1 cellular context compared by ENCODE assay signal in the genomic region with DNA sequence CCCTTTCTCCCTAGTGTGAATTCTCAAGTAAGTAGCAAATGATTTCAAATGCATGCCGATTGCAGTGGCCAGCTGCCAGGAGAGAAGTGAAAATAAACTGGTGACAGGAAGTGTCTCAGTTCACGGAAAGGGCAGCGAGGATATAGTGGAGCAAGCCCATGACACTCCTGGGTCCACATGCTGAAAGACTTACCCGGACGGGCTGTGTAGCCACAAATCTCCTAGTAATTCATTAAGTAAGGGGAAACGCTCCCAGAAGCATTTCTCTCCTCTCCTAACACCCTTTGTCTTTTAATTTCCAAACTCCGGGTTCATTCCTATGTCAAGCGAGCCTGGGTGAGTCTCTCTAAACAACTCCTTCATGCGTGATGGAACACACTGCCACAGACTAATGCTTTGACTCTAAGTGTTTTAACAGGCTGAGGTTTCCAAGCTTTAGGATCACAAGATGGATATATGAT.
TF ChIP-seq lines count a peak whose summit lies in the region.

No MANE protein-coding gene starts in this region.

TF ChIP-seq in liver, 16 proteins besides CTCF, POLR2A, EP300 and RAD21 (continued from another document):
- TF ChIP-seq FOXA2 (IDR thresholded peaks at IDR 0.05) (no peak), SP1 (IDR thresholded peaks at IDR 0.05) (peak; percentile 86), JUND (IDR thresholded peaks at IDR 0.05) (peak; percentile 39 to 72), GABPA (IDR thresholded peaks at IDR 0.05 in 1 of 2, conservative IDR thresholded peaks at IDR 0.05 in 1 of 2) (peak in 1 of 2 donors; percentile 71), FOXA1 (IDR thresholded peaks at IDR 0.05) (no peak), RXRA (IDR thresholded peaks at IDR 0.05) (peak; percentile 96), YY1 (IDR thresholded peaks at IDR 0.05) (peak; percentile 40), TAF1 (conservative IDR thresholded peaks at IDR 0.05) (peak; percentile 68), NR2F2 (IDR thresholded peaks at IDR 0.05) (peak; percentile 56), EGR1 (IDR thresholded peaks at IDR 0.05; ENCODE audit: low read depth in 2 of 2) (no peak), HNF4A (conservative IDR thresholded peaks at IDR 0.05) (peak; percentile 64)
- TF ChIP-seq, protein P1, sequence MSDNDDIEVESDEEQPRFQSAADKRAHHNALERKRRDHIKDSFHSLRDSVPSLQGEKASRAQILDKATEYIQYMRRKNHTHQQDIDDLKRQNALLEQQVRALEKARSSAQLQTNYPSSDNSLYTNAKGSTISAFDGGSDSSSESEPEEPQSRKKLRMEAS (IDR thresholded peaks at IDR 0.05): peak; percentile 83
TF ChIP-seq in liver: peak in this region for 11.
